ENCODE assay signal across 8 cellular contexts in the genomic region with DNA sequence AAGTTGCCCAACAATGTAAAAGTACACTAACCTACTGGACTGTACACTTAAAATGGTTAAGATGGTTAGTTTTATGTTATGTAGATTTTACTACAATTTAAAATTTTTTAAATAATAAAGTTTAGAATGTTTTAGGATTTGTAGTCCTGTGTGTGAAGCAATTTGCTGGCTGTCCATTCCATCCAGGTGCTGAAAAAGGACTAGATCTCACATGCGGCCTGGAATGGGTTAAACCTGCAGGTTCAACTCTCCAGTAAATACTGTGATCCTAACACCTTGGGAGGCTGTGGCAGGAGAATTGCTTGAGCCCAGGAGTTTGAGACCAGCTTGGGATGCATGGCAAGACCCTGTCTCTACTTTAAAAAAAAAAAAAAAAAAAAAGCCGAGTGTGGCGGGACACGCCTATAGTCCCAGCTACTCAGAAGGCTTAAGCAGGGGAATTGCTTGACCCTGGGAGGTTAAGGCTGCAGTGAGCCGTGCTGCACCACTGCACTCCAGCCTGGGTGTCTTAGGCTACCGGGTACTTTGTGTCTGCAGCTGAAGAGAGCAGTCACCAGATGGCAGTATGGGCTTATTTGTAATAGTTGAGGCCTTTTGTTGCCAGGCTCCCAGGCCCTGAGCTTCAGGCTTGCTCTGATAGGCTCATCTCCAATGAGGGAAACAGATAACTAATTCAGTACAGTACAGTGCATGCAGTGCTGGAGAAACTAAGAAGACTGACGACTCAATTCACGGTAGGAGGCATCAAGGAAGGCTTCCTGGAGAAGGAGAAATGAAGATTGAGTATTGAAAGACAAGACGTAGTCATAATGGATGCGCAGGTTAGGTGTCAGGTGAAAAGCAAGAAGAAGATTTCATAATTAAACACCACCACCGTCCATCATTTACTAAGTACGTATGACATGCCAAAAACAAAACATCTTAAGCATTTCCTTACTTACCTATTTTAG.
DNase-seq lines count a peak whose midpoint lies in the region; ATAC-seq and FAIRE-seq lines count a peak whose summit lies in the region.

No MANE protein-coding gene starts in this region.

- H3K27me3 Mint-ChIP-seq in activated CD4-positive, alpha-beta memory T cell treated with anti-CD3 and anti-CD28 coated beads for 36 hours: peaks cover 14% of the 10 kb centered on the region
- peaks cover 12 to 23% of the 10 kb centered on the region in 2 donors for H3K27me3 Mint-ChIP-seq in stimulated activated naive B cell treated with anti-CD40 and anti-IgM and Interleukin-4, amounts not matched to agents 10 μg/mL and 1 μg/mL and 100 μg/mL, for 72 hours

- no peak overlapping the region for H3K4me3 Mint-ChIP-seq in activated CD4-positive, alpha-beta memory T cell treated with anti-CD3 and anti-CD28 coated beads for 36 hours
- H3K4me3 Mint-ChIP-seq in stimulated activated naive B cell treated with anti-CD40 and anti-IgM and Interleukin-4, amounts not matched to agents 10 μg/mL and 1 μg/mL and 100 μg/mL, for 72 hours: no peak overlapping the region

- FAIRE-seq in endometrium (lab: Jason Lieb, UNC): peak; percentile 21

- DNase-seq in GM04504 (ENCODE audit: low read depth): peak; percentile 61
- peak; percentile 80 for DNase-seq in NCI-H748 (lab: John Stamatoyannopoulos, UW; ENCODE audit: unreplicated experiment)
- peak; percentile 57 for DNase-seq in activated CD4-positive, alpha-beta memory T cell treated with anti-CD3 and anti-CD28 coated beads for 36 hours
- DNase-seq in middle frontal gyrus (ENCODE audit: extremely low spot score, low spot score): peak; percentile 62
- peak; percentile 35 for DNase-seq in stimulated activated naive B cell treated with anti-CD40 and anti-IgM and Interleukin-4, amounts not matched to agents 10 μg/mL and 1 μg/mL and 100 μg/mL, for 72 hours

- no peaks in the 10 kb centered on the region for H3K9me3 Mint-ChIP-seq in activated CD4-positive, alpha-beta memory T cell treated with anti-CD3 and anti-CD28 coated beads for 36 hours
- H3K9me3 Mint-ChIP-seq in stimulated activated naive B cell treated with anti-CD40 and anti-IgM and Interleukin-4, amounts not matched to agents 10 μg/mL and 1 μg/mL and 100 μg/mL, for 72 hours: no peaks in the 10 kb centered on the region

- CTCF ChIA-PET in activated CD4-positive, alpha-beta memory T cell treated with anti-CD3 and anti-CD28 coated beads for 36 hours (lab: Charles Lee): interaction anchor here (0.6 to 4.8 kb wide), 17 partner anchors 9 to 237 kb away, joined by 3 to 70 read pairs (median 4); partner anchors contain the start of genes HPS4 and SRRD

- ATAC-seq in HG03521 (IDR thresholded peaks at IDR 0.05; ENCODE audit: unreplicated experiment): peak; percentile 69
- ATAC-seq in stimulated activated naive B cell treated with anti-CD40 and anti-IgM and Interleukin-4, amounts not matched to agents 10 μg/mL and 1 μg/mL and 100 μg/mL, for 72 hours (replicated peaks): peak; percentile 83 to 86
- no peak for ATAC-seq in HG03457 (IDR thresholded peaks at IDR 0.05; ENCODE audit: unreplicated experiment)

- peaks cover 3% of the 10 kb centered on the region for H3K4me1 Mint-ChIP-seq in activated CD4-positive, alpha-beta memory T cell treated with anti-CD3 and anti-CD28 coated beads for 36 hours (ENCODE audit: low read depth)
- peaks cover 11 to 14% of the 10 kb centered on the region in 2 donors for H3K4me1 Mint-ChIP-seq in stimulated activated naive B cell treated with anti-CD40 and anti-IgM and Interleukin-4, amounts not matched to agents 10 μg/mL and 1 μg/mL and 100 μg/mL, for 72 hours

- POLR2A ChIA-PET in activated CD4-positive, alpha-beta memory T cell treated with anti-CD3 and anti-CD28 coated beads for 36 hours (lab: Charles Lee): interaction anchor here (0.6 kb wide), 1 partner anchor 85 kb away, joined by 3 read pairs; no protein-coding TSS in a partner anchor

- no peaks in the 10 kb centered on the region for H3K36me3 Mint-ChIP-seq in activated CD4-positive, alpha-beta memory T cell treated with anti-CD3 and anti-CD28 coated beads for 36 hours
- no peaks in the 10 kb centered on the region for H3K36me3 Mint-ChIP-seq in stimulated activated naive B cell treated with anti-CD40 and anti-IgM and Interleukin-4, amounts not matched to agents 10 μg/mL and 1 μg/mL and 100 μg/mL, for 72 hours

- no peak overlapping the region for H3K27ac Mint-ChIP-seq in activated CD4-positive, alpha-beta memory T cell treated with anti-CD3 and anti-CD28 coated beads for 36 hours
- H3K27ac Mint-ChIP-seq in stimulated activated naive B cell treated with anti-CD40 and anti-IgM and Interleukin-4, amounts not matched to agents 10 μg/mL and 1 μg/mL and 100 μg/mL, for 72 hours: peak overlapping the region; percentile 6

- intact Hi-C loops in activated CD4-positive, alpha-beta memory T cell treated with anti-CD3 and anti-CD28 coated beads for 36 hours (cut with micrococcal nuclease): no loop called here
